In the genomic region with DNA sequence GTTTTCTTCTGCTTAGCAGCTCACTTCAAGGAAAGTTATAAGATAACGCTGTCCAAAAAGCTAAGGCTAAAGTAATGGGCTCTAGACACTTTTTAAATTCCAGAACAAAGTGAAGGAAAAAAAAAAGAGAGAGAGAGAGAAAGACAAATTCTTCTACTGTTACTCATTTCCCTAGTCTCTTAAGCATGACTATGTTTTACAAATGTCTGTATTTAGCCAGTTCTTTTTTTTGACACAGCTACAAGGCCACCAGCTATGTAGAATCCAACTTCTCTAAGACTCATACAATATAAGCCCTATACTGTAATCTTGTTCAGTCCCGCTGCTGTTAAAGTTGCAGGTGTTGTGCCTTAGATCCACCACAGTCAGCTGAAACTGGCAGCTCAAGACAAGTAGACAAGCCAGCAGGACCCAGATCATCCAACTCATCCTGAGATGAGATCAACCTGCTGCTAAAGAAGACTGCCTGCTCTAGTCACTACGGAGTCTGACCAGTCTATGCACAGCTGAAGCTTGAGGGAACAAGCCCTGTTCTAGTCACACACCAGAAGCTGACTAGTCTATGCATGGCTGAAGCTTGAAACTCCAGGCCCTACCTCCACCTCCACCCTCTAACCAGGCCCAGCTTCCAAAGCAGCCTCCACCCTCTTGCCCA, we compare ENCODE assay signal across 17 cellular contexts. TPM values are rescaled to one million over a fixed set of nuclear protein-coding genes. Genes with fewer than 3 reads are reported as not detected.
DNase-seq lines count a peak whose midpoint lies in the region; ATAC-seq and TF ChIP-seq lines count a peak whose summit lies in the region.
"Had no signal": no experiment of that assay in that cellular context is flagged by ENCODE, and none has a peak within 500 bp of the region (broad histone marks: within the 10 kb centered on the region; RNA-seq: fewer than 3 reads in every experiment).

No MANE protein-coding gene starts in this region.

- H3K27me3 ChIP-seq in IMR-90 (ENCODE audit: control insufficient read depth, insufficient read depth, low read length): no peaks in the 10 kb centered on the region
- no peaks in the 10 kb centered on the region for H3K27me3 ChIP-seq in brain microvascular endothelial cell (replicated peaks)
- H3K27me3 ChIP-seq in thoracic aorta (replicated peaks; ENCODE audit: insufficient read depth): no peaks in the 10 kb centered on the region

- CTCF ChIA-PET in IMR-90 (lab: Yijun Ruan, JAX): interaction anchor here (0.9 kb wide), 1 partner anchor 10 kb away, joined by 4 read pairs; the partner anchor contains the start of gene ZNF83

- peaks cover 7% of the 10 kb centered on the region for H3K9me1 ChIP-seq in IMR-90 (ENCODE audit: insufficient read depth, low read length)

- H4K20me1 ChIP-seq in IMR-90 (ENCODE audit: insufficient read depth, low read length): peaks cover 4% of the 10 kb centered on the region; the same call in 1 of the 2 replicates

- H2BK120ac ChIP-seq in IMR-90 (ENCODE audit: low read depth, low read length): peak overlapping the region; percentile 89

- peak overlapping the region; percentile 60 for H3K4me2 ChIP-seq in IMR-90 (ENCODE audit: low read depth, low read length)

- peak overlapping the region; percentile 71 for H2AFZ ChIP-seq in IMR-90 (replicated peaks; ENCODE audit: low read length, poor library complexity)

- no peaks in the 10 kb centered on the region for H3K4me1 Mint-ChIP-seq in stimulated activated naive B cell treated with anti-CD40 and anti-IgM and Interleukin-4, amounts not matched to agents 10 μg/mL and 1 μg/mL and 100 μg/mL, for 72 hours
- H3K4me1 Mint-ChIP-seq in glutamatergic neuron (ENCODE audit: low read depth, unreplicated experiment): no peaks in the 10 kb centered on the region
- H3K4me1 Mint-ChIP-seq: naive thymus-derived CD4-positive, alpha-beta T cell had no signal

- POLR2A ChIA-PET in IMR-90 (lab: Charles Lee; ENCODE audit: unreplicated experiment): interaction anchor here (0.5 kb wide), 1 partner anchor 45 kb away, joined by 6 read pairs; no protein-coding TSS in a partner anchor

- TF ChIP-seq CTCF in IMR-90 (conservative IDR thresholded peaks at IDR 0.05; ENCODE audit: low read depth, low read length) (no peak), brain microvascular endothelial cell (IDR thresholded peaks at IDR 0.05; ENCODE audit: low read depth, low read length, missing control alignments) (no peak), thoracic aorta (IDR thresholded peaks at IDR 0.05) (no peak), glutamatergic neuron (IDR thresholded peaks at IDR 0.05; ENCODE audit: partially characterized antibody, unreplicated experiment) (no peak)

- H3K79me1 ChIP-seq in IMR-90 (ENCODE audit: low read depth in 1 of 2, low read length in 2 of 2): peaks cover 24 to 33% of the 10 kb centered on the region in 2 experiments

- H3K4me3 ChIP-seq in IMR-90 (ENCODE audit: insufficient read depth, low read depth, low read length) (no peak overlapping the region), brain microvascular endothelial cell (ENCODE audit: low read depth, low read length) (no peak overlapping the region), thoracic aorta (peak overlapping the region; percentile 56)
- H3K4me3 ChIP-seq: left ventricle myocardium inferior had no signal

- in situ Hi-C loops in IMR-90 (cut with MboI; ENCODE audit: low sequenced_read_pairs) (no loop called here), brain microvascular endothelial cell (cut with HindIII; ENCODE audit: low pct_ligation_motif_present, low sequenced_read_pairs) (no loop called here)

- no TSS peak for BruUV-seq in IMR-90 (replicated peaks; lab: Mats Ljungman, UMichigan)

- TF ChIP-seq RAD21 in IMR-90 (IDR thresholded peaks at IDR 0.05; ENCODE audit: low read length): no peak

- H3K36me3 Mint-ChIP-seq in stimulated activated naive B cell treated with anti-CD40 and anti-IgM and Interleukin-4, amounts not matched to agents 10 μg/mL and 1 μg/mL and 100 μg/mL, for 72 hours: peaks cover 52 to 65% of the 10 kb centered on the region in 2 donors
- H3K36me3 Mint-ChIP-seq in glutamatergic neuron (ENCODE audit: unreplicated experiment): peaks cover 50% of the 10 kb centered on the region

- H2AK9ac ChIP-seq in IMR-90 (replicated peaks; ENCODE audit: low read depth, low read length, poor library complexity): peak overlapping the region; percentile 55

- no peaks in the 10 kb centered on the region for H3K9me3 ChIP-seq in IMR-90 (ENCODE audit: control insufficient read depth, insufficient read depth, low read length)
- peaks cover 4% of the 10 kb centered on the region for H3K9me3 ChIP-seq in thoracic aorta

- H3K27ac Mint-ChIP-seq in stimulated activated naive B cell treated with anti-CD40 and anti-IgM and Interleukin-4, amounts not matched to agents 10 μg/mL and 1 μg/mL and 100 μg/mL, for 72 hours: no peak overlapping the region
- no peak overlapping the region for H3K27ac Mint-ChIP-seq in glutamatergic neuron (ENCODE audit: unreplicated experiment)
- H3K27ac Mint-ChIP-seq: naive thymus-derived CD4-positive, alpha-beta T cell had no signal

- H3K36me3 ChIP-seq in IMR-90 (ENCODE audit: control insufficient read depth, insufficient read depth, low read length) (peaks cover 11% of the 10 kb centered on the region), brain microvascular endothelial cell (replicated peaks) (peaks cover 16% of the 10 kb centered on the region), thoracic aorta (peaks cover 17% of the 10 kb centered on the region)

- peak overlapping the region; percentile 94 for H2AK5ac ChIP-seq in IMR-90 (ENCODE audit: low read depth, low read length)

- ATAC-seq in IMR-90 (ENCODE audit: low read depth): peak; percentile 82
- peak; percentile 92 for ATAC-seq in thoracic aorta (ENCODE audit: insufficient number of reproducible peaks, low FRiP score, low read depth)
- ATAC-seq in HG02763 (IDR thresholded peaks at IDR 0.05; ENCODE audit: unreplicated experiment): no peak
- no peak for ATAC-seq in stimulated activated naive B cell treated with anti-CD40 and anti-IgM and Interleukin-4, amounts not matched to agents 10 μg/mL and 1 μg/mL and 100 μg/mL, for 72 hours (replicated peaks)
- ATAC-seq: naive thymus-derived CD4-positive, alpha-beta T cell had no signal

- H3K27ac ChIP-seq in IMR-90 (ENCODE audit: insufficient read depth, low read length): peak overlapping the region; percentile 81
- peak overlapping the region; percentile 43 for H3K27ac ChIP-seq in brain microvascular endothelial cell
- H3K27ac ChIP-seq in thoracic aorta: peak overlapping the region; percentile 72 to 93
- H3K27ac ChIP-seq: left ventricle myocardium inferior had no signal

- H3K9me3 Mint-ChIP-seq in stimulated activated naive B cell treated with anti-CD40 and anti-IgM and Interleukin-4, amounts not matched to agents 10 μg/mL and 1 μg/mL and 100 μg/mL, for 72 hours: peaks cover 9 to 29% of the 10 kb centered on the region in 2 donors
- H3K9me3 Mint-ChIP-seq in glutamatergic neuron (ENCODE audit: unreplicated experiment): no peaks in the 10 kb centered on the region

- peak overlapping the region; percentile 85 for H2BK15ac ChIP-seq in IMR-90 (ENCODE audit: low read depth, low read length)

- 83% methylated on average over 1 of the region's 3 CpGs; no CpG with 5 or more reads in 1 of the 2 experiments for WGBS in IMR-90 (ENCODE audit: extremely low coverage in 2 of 2, insufficient read length in 1 of 2), 2 experiments

- dilution Hi-C loops in IMR-90 (cut with HindIII; ENCODE audit: low sequenced_read_pairs, unreplicated experiment): no loop called here

- no peak for TF ChIP-seq POLR2A in IMR-90 (IDR thresholded peaks at IDR 0.05; ENCODE audit: low read depth, low read length)

- H3K18ac ChIP-seq in IMR-90 (ENCODE audit: low read depth, low read length): peak overlapping the region; percentile 51

- peak overlapping the region; percentile 93 for H3K4ac ChIP-seq in IMR-90 (ENCODE audit: low read depth, low read length)

- H4K91ac ChIP-seq in IMR-90 (ENCODE audit: insufficient read depth, low read depth, low read length): peak overlapping the region; percentile 65

- H3K4me3 Mint-ChIP-seq in stimulated activated naive B cell treated with anti-CD40 and anti-IgM and Interleukin-4, amounts not matched to agents 10 μg/mL and 1 μg/mL and 100 μg/mL, for 72 hours: no peak overlapping the region
- no peak overlapping the region for H3K4me3 Mint-ChIP-seq in glutamatergic neuron (ENCODE audit: unreplicated experiment)
- H3K4me3 Mint-ChIP-seq: CD14-positive monocyte; naive thymus-derived CD4-positive, alpha-beta T cell had no signal

- peak overlapping the region; percentile 19; the same call in 1 of the 2 replicates for H4K5ac ChIP-seq in IMR-90 (ENCODE audit: low read depth, low read length)

- H3K56ac ChIP-seq in IMR-90 (ENCODE audit: extremely low read depth, insufficient read depth, low read length): peak overlapping the region; percentile 54; the same call in 1 of the 2 replicates

- peak overlapping the region; percentile 83 for H2BK20ac ChIP-seq in IMR-90 (ENCODE audit: low read depth, low read length)

- H3K14ac ChIP-seq in IMR-90 (replicated peaks; ENCODE audit: low read depth, low read length): peak overlapping the region; percentile 92

- H2BK5ac ChIP-seq in IMR-90 (ENCODE audit: low read depth, low read length, poor library complexity, severe bottlenecking): peak overlapping the region; percentile 92

- intact Hi-C loops in IMR-90 (cut with micrococcal nuclease): no loop called here

- peak overlapping the region; percentile 48 to 88; a peak in 3 of 4 replicates for H4K8ac ChIP-seq in IMR-90 (ENCODE audit: low read depth in 2 of 2, low read length in 2 of 2)

- peak; percentile 68 for DNase-seq in IMR-90
- DNase-seq in brain microvascular endothelial cell: peak; percentile 19
- peak; percentile 62 for DNase-seq in kidney tubule cell (ENCODE audit: low spot score)
- no peak for DNase-seq in thoracic aorta (ENCODE audit: low spot score)
- DNase-seq in stimulated activated naive B cell treated with anti-CD40 and anti-IgM and Interleukin-4, amounts not matched to agents 10 μg/mL and 1 μg/mL and 100 μg/mL, for 72 hours: no peak
- no peak for DNase-seq in NCI-H446 (lab: John Stamatoyannopoulos, UW)
- no peak for DNase-seq in glutamatergic neuron
- DNase-seq: activated CD4-positive, alpha-beta T cell treated with anti-CD3 and anti-CD28 coated beads for 1 hour; activated CD8-positive, alpha-beta memory T cell treated with anti-CD3 and anti-CD28 coated beads, Interleukin-2, amount 50 U/mL, for 48 hours; activated naive CD4-positive, alpha-beta T cell treated with anti-CD3 and anti-CD28 coated beads, Interleukin-2, amount 50 U/mL, for 16 hours; erythroblast; left ventricle myocardium inferior; naive thymus-derived CD4-positive, alpha-beta T cell; NCI-H82; stimulated activated CD4-positive, alpha-beta T cell treated with anti-CD3 and anti-CD28 coated beads, Interleukin-4, amount 100 ng/mL, for 4 hours had no signal

- H3K23ac ChIP-seq in IMR-90 (ENCODE audit: low read depth, low read length): peak overlapping the region; percentile 81; the same call in 1 of the 2 replicates

- no peak overlapping the region for H3K9ac ChIP-seq in IMR-90 (ENCODE audit: low read depth, low read length)

- H3K4me1 ChIP-seq in IMR-90 (ENCODE audit: control insufficient read depth, insufficient read depth, low read length): peaks cover 16% of the 10 kb centered on the region
- H3K4me1 ChIP-seq in thoracic aorta (ENCODE audit: control insufficient read depth in 1 of 2, low read depth in 2 of 2): peaks cover 15 to 26% of the 10 kb centered on the region in 2 donors
- H3K4me1 ChIP-seq: left ventricle myocardium inferior had no signal

- H3K27me3 Mint-ChIP-seq in stimulated activated naive B cell treated with anti-CD40 and anti-IgM and Interleukin-4, amounts not matched to agents 10 μg/mL and 1 μg/mL and 100 μg/mL, for 72 hours: no peaks in the 10 kb centered on the region
- H3K27me3 Mint-ChIP-seq in glutamatergic neuron (ENCODE audit: unreplicated experiment): peaks cover 8% of the 10 kb centered on the region
- H3K27me3 Mint-ChIP-seq: naive thymus-derived CD4-positive, alpha-beta T cell had no signal

RNA-seq across cellular contexts. Expression of gene ZNF83, which starts 10.3 kb away (rescaled TPM):
- 36.9 and 42.8 TPM in 2 replicates for total RNA-seq in IMR-90 (2012; rRNA removed)
- polyA plus RNA-seq in IMR-90 (2012; rRNA removed): 22.3 and 32.9 TPM in 2 replicates
- 2.1 and 5.6 TPM in 2 replicates for polyA plus RNA-seq in IMR-90 (2012; cell fraction: cytosol; rRNA removed)
- polyA plus RNA-seq in IMR-90 (2012; cell fraction: nucleus; rRNA removed; ENCODE audit: low replicate concordance): 40.6 and 340 TPM in 2 replicates
- 100 to 1,000 TPM in 1 of 2 donors, 10 to 100 TPM in 1; 70.0 to 143 TPM for total RNA-seq in thoracic aorta
- 62.3 TPM for total RNA-seq in glutamatergic neuron (ENCODE audit: unreplicated experiment)

Comparison
In these comparisons a context has a peak if more than half of its experiments do, and no peak if none do; other contexts are left out.
1. ATAC-seq: peak in IMR-90 (single experiment) and thoracic aorta (single experiment); none in HG02763 (single experiment) and stimulated activated naive B cell treated with anti-CD40 and anti-IgM and Interleukin-4, amounts not matched to agents 10 μg/mL and 1 μg/mL and 100 μg/mL, for 72 hours (0 of 2).
2. DNase-seq: peak in IMR-90 (single experiment), brain microvascular endothelial cell (single experiment) and kidney tubule cell (single experiment); none in thoracic aorta (single experiment), stimulated activated naive B cell treated with anti-CD40 and anti-IgM and Interleukin-4, amounts not matched to agents 10 μg/mL and 1 μg/mL and 100 μg/mL, for 72 hours (single experiment), NCI-H446 (0 of 2) and glutamatergic neuron (single experiment).
3. Peak in every context shown above with its lines, with median percentiles within 50 percentile points of each other: H3K27ac ChIP-seq.